In genomic region chr12:4223273-4223855, GRCh38 we compare ENCODE assay signal across 14 cellular contexts. TPM values are rescaled to one million over a fixed set of nuclear protein-coding genes. Genes with fewer than 3 reads are reported as not detected.
A peak's percentile ranks its signal among the peaks of the same experiment; 100 is the strongest.
DNase-seq lines count a peak whose midpoint lies in the region; ATAC-seq, FAIRE-seq and TF ChIP-seq lines count a peak whose summit lies in the region.
"Had no signal": no experiment of that assay in that cellular context is flagged by ENCODE, and none has a peak within 500 bp of the region (broad histone marks: within the 10 kb centered on the region; RNA-seq: fewer than 3 reads in every experiment).

No MANE protein-coding gene starts in this region.

- no peaks in the 10 kb centered on the region for H3K23me2 ChIP-seq in H1 (ENCODE audit: low read depth, low read length)

- H3K4me2 ChIP-seq in Karpas-422 (ENCODE audit: low read depth, low read length, poor library complexity, severe bottlenecking) (no peak overlapping the region), H1 (ENCODE audit: insufficient read depth in 1 of 2, low read depth in 2 of 2, low read length in 2 of 2) (no peak overlapping the region)

- no peak for TF ChIP-seq EP300 in H1 (IDR thresholded peaks at IDR 0.05; ENCODE audit: borderline replicate concordance in 1 of 2, low read depth in 2 of 2, low read length in 2 of 2)

- no peak overlapping the region for H2BK120ac ChIP-seq in H1 (replicated peaks; ENCODE audit: low read depth, low read length)

- H3K79me1 ChIP-seq in H1 (ENCODE audit: low read depth, low read length) = no peaks in the 10 kb centered on the region

- no peak overlapping the region for H3K18ac ChIP-seq in H1 (ENCODE audit: extremely low read depth, low read length)

- no peaks in the 10 kb centered on the region for H3K36me3 ChIP-seq in Karpas-422 (ENCODE audit: insufficient read depth, low read length)
- H3K36me3 ChIP-seq in H1 (ENCODE audit: control insufficient read depth in 2 of 4, insufficient read depth in 4 of 4, low read length in 3 of 4) = no peaks in the 10 kb centered on the region

- H2BK15ac ChIP-seq in H1 (ENCODE audit: low read length) = no peak overlapping the region

- TF ChIP-seq CTCF in H1 (IDR thresholded peaks at IDR 0.05; ENCODE audit: control extremely low read depth in 1 of 3, insufficient read depth in 1 of 3, low read depth in 1 of 3, low read length in 3 of 3) = no peak

- no peak overlapping the region for H4K5ac ChIP-seq in H1 (ENCODE audit: insufficient read length, low read depth, low read length)

- WGBS in H1 (ENCODE audit: extremely low coverage in 1 of 2, insufficient coverage in 1 of 2, insufficient read length in 1 of 2, insufficient replicate concordance in 2 of 2, low coverage in 1 of 2, low lambda C conversion rate in 2 of 2, missing lambda C conversion rate in 1 of 2), 2 experiments = 93% methylated on average over 4 of the region's 4 CpGs; no CpG with 5 or more reads in 1 of the 2 experiments

- no peak overlapping the region for H3K9ac ChIP-seq in Karpas-422 (ENCODE audit: low read length)
- no peak overlapping the region for H3K9ac ChIP-seq in H1 (replicated peaks in 1 of 4; ENCODE audit: extremely low read depth in 1 of 4, low read depth in 3 of 4, low read length in 3 of 4)

- no peak overlapping the region for H3K4ac ChIP-seq in H1 (replicated peaks; ENCODE audit: insufficient read length, low read depth, low read length)

- H4K91ac ChIP-seq in H1 (replicated peaks; ENCODE audit: insufficient read length, low read length) = no peak overlapping the region

- no peaks in the 10 kb centered on the region for H3K79me2 ChIP-seq in Karpas-422 (ENCODE audit: low read length)
- H3K79me2 ChIP-seq in H1 (ENCODE audit: control insufficient read depth in 1 of 2, insufficient read depth in 2 of 2, low read length in 2 of 2) = no peaks in the 10 kb centered on the region

- no peak overlapping the region for H3K23ac ChIP-seq in H1 (ENCODE audit: insufficient read length)

- CTCF ChIA-PET in H1 (lab: Charles Lee; ENCODE audit: partially characterized antibody) = interaction anchor here (0.9 to 1.6 kb wide), 3 partner anchors 11 to 116 kb away, joined by 3 to 5 read pairs (median 3); no protein-coding TSS in a partner anchor

- no peak overlapping the region for H3K4me3 ChIP-seq in Karpas-422 (ENCODE audit: low read length)
- no peak overlapping the region for H3K4me3 ChIP-seq in H1 (ENCODE audit: extremely low read depth in 1 of 4, insufficient read depth in 2 of 4, low read depth in 3 of 4, low read length in 4 of 4)
- H3K4me3 ChIP-seq: SK-N-MC had no signal

- no peak overlapping the region for H2BK12ac ChIP-seq in H1 (ENCODE audit: low read depth, low read length)

- H3K27me3 ChIP-seq in Karpas-422 (ENCODE audit: low read length) (no peaks in the 10 kb centered on the region), H1 (replicated peaks in 1 of 4; ENCODE audit: control insufficient read depth in 3 of 4, extremely low read depth in 1 of 4, insufficient read depth in 3 of 4, low read length in 3 of 4) (no peaks in the 10 kb centered on the region; a peak in 1 of 7 replicates)

- no peak overlapping the region for H2BK5ac ChIP-seq in H1 (ENCODE audit: low read depth, low read length)

- H3K56ac ChIP-seq in H1 (replicated peaks; ENCODE audit: insufficient read length, low read depth, low read length) = no peak overlapping the region

- no peak overlapping the region for H4K8ac ChIP-seq in H1 (ENCODE audit: extremely low read depth, insufficient read depth, low read length)

- no peaks in the 10 kb centered on the region for H3K4me1 ChIP-seq in Karpas-422 (ENCODE audit: low read length)
- no peaks in the 10 kb centered on the region; a peak in 2 of 7 replicates for H3K4me1 ChIP-seq in H1 (replicated peaks in 1 of 4; ENCODE audit: control insufficient read depth in 3 of 4, insufficient read depth in 4 of 4, low read length in 3 of 4)

- H2BK20ac ChIP-seq in H1 (ENCODE audit: low read length) = no peak overlapping the region

- H2AK5ac ChIP-seq in H1 (ENCODE audit: low read depth, low read length) = no peak overlapping the region

- TF ChIP-seq RAD21 in H1 (IDR thresholded peaks at IDR 0.05 in 1 of 2, conservative IDR thresholded peaks at IDR 0.05 in 1 of 2; ENCODE audit: low read depth in 2 of 2, low read length in 2 of 2) = no peak

- peak; percentile 7 for FAIRE-seq in H1 (lab: Jason Lieb, UNC)
- FAIRE-seq: GM18507 had no signal

- DNase-seq in CD1c-positive myeloid dendritic cell (ENCODE audit: extremely low spot score) (peak; percentile 71), Karpas-422 (peak; percentile 57), H1 (ENCODE audit: low read depth in 1 of 2, low spot score in 2 of 2) (no peak), pons (ENCODE audit: low spot score) (peak; percentile 18), activated gamma-delta T cell (lab: John Stamatoyannopoulos, UW) (no peak), NCI-H187 treated with DMSO at 0.1 percent for 48 hours (lab: John Stamatoyannopoulos, UW) (no peak)
- DNase-seq: HCEC 1CT, IMR-90, NCI-H1092, NCI-H1694, NCI-H69 had no signal

- H3K9me2 ChIP-seq in Karpas-422 (replicated peaks; ENCODE audit: insufficient read depth, low read length) = no peaks in the 10 kb centered on the region

- H3K27ac ChIP-seq in Karpas-422 (ENCODE audit: low read length) (no peak overlapping the region), H1 (ENCODE audit: low read depth, low read length) (no peak overlapping the region)
- H3K27ac ChIP-seq: SK-N-MC had no signal

- TF ChIP-seq POLR2A in H1 (IDR thresholded peaks at IDR 0.05; ENCODE audit: control extremely low read depth in 1 of 2, low read depth in 2 of 2, low read length in 2 of 2) = no peak

- H4K20me1 ChIP-seq in Karpas-422 (ENCODE audit: insufficient read depth, low read depth, low read length) = no peaks in the 10 kb centered on the region
- H4K20me1 ChIP-seq in H1 (replicated peaks in 1 of 2; ENCODE audit: control insufficient read depth in 1 of 2, insufficient read depth in 2 of 2, low read length in 2 of 2) = no peaks in the 10 kb centered on the region

- H3K9me3 ChIP-seq in Karpas-422 (ENCODE audit: low read length) = no peaks in the 10 kb centered on the region
- H3K9me3 ChIP-seq in H1 (ENCODE audit: insufficient read depth in 2 of 2, low read depth in 1 of 2, low read length in 1 of 2) = 0 out of 4 replicates have a peak, but pooled peaks cover 0 to 2% of the 10 kb centered on the region in 2 experiments

- ATAC-seq in GM18498 (IDR thresholded peaks at IDR 0.05; ENCODE audit: unreplicated experiment) = no peak

- H2AFZ ChIP-seq in Karpas-422 (ENCODE audit: low read length) (no peak overlapping the region), H1 (ENCODE audit: low read length) (no peak overlapping the region)

- POLR2A ChIA-PET in H1 (lab: Charles Lee; ENCODE audit: partially characterized antibody) = interaction anchor here (0.7 to 1.6 kb wide), 2 partner anchors 10 to 55 kb away, joined by 3 read pairs; no protein-coding TSS in a partner anchor

- H3K14ac ChIP-seq in H1 (ENCODE audit: insufficient read length) = no peak overlapping the region

TF ChIP-seq in H1, 55 proteins besides CTCF, POLR2A, EP300 and RAD21 (continues in another document):
- TF ChIP-seq MAX (IDR thresholded peaks at IDR 0.05) (no peak), KDM1A (IDR thresholded peaks at IDR 0.05; ENCODE audit: borderline replicate concordance, low read length) (no peak), CBX8 (IDR thresholded peaks at IDR 0.05; ENCODE audit: borderline replicate concordance, low read depth, low read length) (no peak), SUZ12 (IDR thresholded peaks at IDR 0.05; ENCODE audit: low read length) (no peak), SAP30 (IDR thresholded peaks at IDR 0.05; ENCODE audit: insufficient read depth, insufficient replicate concordance, low read length) (no peak), POU5F1 (IDR thresholded peaks at IDR 0.05; ENCODE audit: low read depth, low read length) (no peak)

RNA-seq across cellular contexts. Expression of gene CCND2, which starts 50.2 kb away (rescaled TPM):
- total RNA-seq in Karpas-422 (2014; rRNA removed; shearing (Covaris generic); ENCODE audit: low replicate concordance) = 0.14 and 1.4 TPM in 2 replicates
- 217 and 223 TPM in 2 replicates for total RNA-seq in H1 (2021; fragmentation: NEBNext Ultra II Directional; extraction: Animal tissue kit (Norgen Biotek cat#: 25700))
- 35.7 and 41.7 TPM in 2 replicates for polyA plus RNA-seq in H1 (2011; rRNA removed)
- 47.1 TPM for polyA plus RNA-seq in H1 (2011; cell fraction: cytosol; rRNA removed)
- 39.0 TPM for polyA plus RNA-seq in H1 (2011; cell fraction: nucleus; rRNA removed)
- 42.0 to 64.8 TPM (median 44.2 TPM) in 4 replicates for polyA plus RNA-seq in H1 (2012, experiment 1 of 2)
- polyA plus RNA-seq in H1 (2012, experiment 2 of 2) = 17.1 TPM
- 75.1 TPM for polyA plus RNA-seq in H1 (2013, experiment 1 of 2)
- polyA plus RNA-seq in H1 (2013, experiment 2 of 2) = 72.0 TPM
- polyA minus RNA-seq in H1 (2011; rRNA and poly(A)+ RNA removed) = 229 and 269 TPM in 2 replicates
- 132 TPM for polyA minus RNA-seq in H1 (2011; cell fraction: cytosol; rRNA and poly(A)+ RNA removed)
- 91.3 TPM for polyA minus RNA-seq in H1 (2011; cell fraction: nucleus; rRNA and poly(A)+ RNA removed)

Comparison
In these comparisons a context has a peak if more than half of its experiments do, and no peak if none do; other contexts are left out.
1. DNase-seq: peak in CD1c-positive myeloid dendritic cell (single experiment), Karpas-422 (single experiment) and pons (single experiment); none in H1 (0 of 2), activated gamma-delta T cell (single experiment) and NCI-H187 treated with DMSO at 0.1 percent for 48 hours (single experiment).
2. RNA of gene CCND2, which starts 50.2 kb away (total RNA-seq): 217 to 223 TPM in H1; 0.14 to 1.4 TPM in Karpas-422; every median in the first group is over 10 times any median in the second.